1 cellular context compared by ENCODE assay signal in genomic region chr6:3195695-3196497, GRCh38.
A peak's percentile ranks its signal among the peaks of the same experiment; 100 is the strongest.
TF ChIP-seq lines count a peak whose summit lies in the region.

No MANE protein-coding gene starts in this region.

TF ChIP-seq in HepG2, 621 proteins besides CTCF, POLR2A, EP300 and RAD21 (continued from another document and continues in another):
- TF ChIP-seq TERF1 (CRISPR knock-in tag; IDR thresholded peaks at IDR 0.05): no peak
- no peak for TF ChIP-seq ZNF282 (IDR thresholded peaks at IDR 0.05; ENCODE audit: partially characterized antibody)
- TF ChIP-seq ZNF34 (CRISPR knock-in tag; IDR thresholded peaks at IDR 0.05; ENCODE audit: borderline replicate concordance): 0 out of 2 replicates have a peak, but pooled peaks have one; percentile 45
- TF ChIP-seq ETV6 (CRISPR knock-in tag; conservative IDR thresholded peaks at IDR 0.05): 0 out of 2 replicates have a peak, but pooled peaks have one; percentile 35
- TF ChIP-seq PHF8 (CRISPR knock-in tag; IDR thresholded peaks at IDR 0.05): peak; percentile 63
- TF ChIP-seq GABPA (IDR thresholded peaks at IDR 0.05; ENCODE audit: low read depth, low read length): no peak
- TF ChIP-seq GABPA (CRISPR knock-in tag; IDR thresholded peaks at IDR 0.05; ENCODE audit: low read depth): peak; percentile 79
- TF ChIP-seq YEATS4 (CRISPR knock-in tag; IDR thresholded peaks at IDR 0.05; ENCODE audit: borderline replicate concordance): peak; percentile 37
- TF ChIP-seq FOXP1 (IDR thresholded peaks at IDR 0.05): no peak
- 0 out of 2 replicates have a peak, but pooled peaks have one; percentile 18 for TF ChIP-seq FOXP1 (CRISPR knock-in tag; IDR thresholded peaks at IDR 0.05)
- no peak for TF ChIP-seq ZNF749 (CRISPR knock-in tag; IDR thresholded peaks at IDR 0.05; ENCODE audit: borderline replicate concordance)
- TF ChIP-seq SNAPC4 (CRISPR knock-in tag; IDR thresholded peaks at IDR 0.05): no peak
- TF ChIP-seq ZNF451 (CRISPR knock-in tag; IDR thresholded peaks at IDR 0.05): no peak
- no peak for TF ChIP-seq ZNF143 (CRISPR knock-in tag; IDR thresholded peaks at IDR 0.05)
- no peak for TF ChIP-seq NFAT5 (CRISPR knock-in tag; IDR thresholded peaks at IDR 0.05)
- TF ChIP-seq KLF16 (CRISPR knock-in tag; IDR thresholded peaks at IDR 0.05): 0 out of 4 replicates have a peak, but pooled peaks of 1 of the 2 experiments have one; percentile 68
- peak; percentile 71; the same call in 1 of the 2 replicates for TF ChIP-seq ZNF607 (CRISPR knock-in tag; IDR thresholded peaks at IDR 0.05; ENCODE audit: borderline replicate concordance)
- TF ChIP-seq, protein P1, sequence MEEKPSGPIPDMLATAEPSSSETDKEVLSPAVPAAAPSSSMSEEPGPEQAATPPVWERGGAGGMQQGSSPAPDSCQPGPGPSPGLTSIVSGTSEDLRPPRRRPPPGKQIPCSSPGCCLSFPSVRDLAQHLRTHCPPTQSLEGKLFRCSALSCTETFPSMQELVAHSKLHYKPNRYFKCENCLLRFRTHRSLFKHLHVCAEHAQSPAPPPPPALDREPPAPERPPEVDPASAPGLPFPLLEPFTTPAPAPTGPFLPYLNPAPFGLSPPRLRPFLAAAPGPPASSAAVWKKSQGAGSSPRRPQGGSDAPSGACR (CRISPR knock-in tag; IDR thresholded peaks at IDR 0.05): no peak
- peak; percentile 40; the same call in 1 of the 2 replicates for TF ChIP-seq TSC22D2 (CRISPR knock-in tag; IDR thresholded peaks at IDR 0.05; ENCODE audit: borderline replicate concordance)
- peak; percentile 54; the same call in 1 of the 2 replicates for TF ChIP-seq GATAD2A (CRISPR knock-in tag; IDR thresholded peaks at IDR 0.05)
- TF ChIP-seq ZNF264 (CRISPR knock-in tag; IDR thresholded peaks at IDR 0.05): peak; percentile 45; the same call in 1 of the 2 replicates
- peak; percentile 78 for TF ChIP-seq ZFX (CRISPR knock-in tag; IDR thresholded peaks at IDR 0.05; ENCODE audit: low read depth)
- peak; percentile 39; the same call in 1 of the 2 replicates for TF ChIP-seq NR2C2 (CRISPR knock-in tag; IDR thresholded peaks at IDR 0.05; ENCODE audit: borderline replicate concordance)
- peak; percentile 95 for TF ChIP-seq ZNF317 (CRISPR knock-in tag; IDR thresholded peaks at IDR 0.05)
- TF ChIP-seq ZSCAN22 (CRISPR knock-in tag; IDR thresholded peaks at IDR 0.05): no peak
- 0 out of 2 replicates have a peak, but pooled peaks have one; percentile 49 for TF ChIP-seq KAT7 (CRISPR knock-in tag; IDR thresholded peaks at IDR 0.05; ENCODE audit: borderline replicate concordance)
- no peak for TF ChIP-seq ZNF552 (CRISPR knock-in tag; IDR thresholded peaks at IDR 0.05; ENCODE audit: borderline replicate concordance)
- no peak for TF ChIP-seq E2F2 (CRISPR knock-in tag; IDR thresholded peaks at IDR 0.05; ENCODE audit: borderline replicate concordance)
- TF ChIP-seq ZSCAN9 (CRISPR knock-in tag; IDR thresholded peaks at IDR 0.05; ENCODE audit: borderline replicate concordance): 0 out of 2 replicates have a peak, but pooled peaks have one; percentile 45
- peak; percentile 77 for TF ChIP-seq THAP11 (CRISPR knock-in tag; IDR thresholded peaks at IDR 0.05)
- peak; percentile 30; the same call in 1 of the 2 replicates for TF ChIP-seq PPARG (CRISPR knock-in tag; conservative IDR thresholded peaks at IDR 0.05)
- peak; percentile 64; the same call in 1 of the 2 replicates for TF ChIP-seq HDAC1 (CRISPR knock-in tag; IDR thresholded peaks at IDR 0.05)
- TF ChIP-seq SIN3A (IDR thresholded peaks at IDR 0.05; ENCODE audit: borderline replicate concordance, low read depth, low read length): peak; percentile 81; the same call in 1 of the 2 replicates
- TF ChIP-seq, protein P2, sequence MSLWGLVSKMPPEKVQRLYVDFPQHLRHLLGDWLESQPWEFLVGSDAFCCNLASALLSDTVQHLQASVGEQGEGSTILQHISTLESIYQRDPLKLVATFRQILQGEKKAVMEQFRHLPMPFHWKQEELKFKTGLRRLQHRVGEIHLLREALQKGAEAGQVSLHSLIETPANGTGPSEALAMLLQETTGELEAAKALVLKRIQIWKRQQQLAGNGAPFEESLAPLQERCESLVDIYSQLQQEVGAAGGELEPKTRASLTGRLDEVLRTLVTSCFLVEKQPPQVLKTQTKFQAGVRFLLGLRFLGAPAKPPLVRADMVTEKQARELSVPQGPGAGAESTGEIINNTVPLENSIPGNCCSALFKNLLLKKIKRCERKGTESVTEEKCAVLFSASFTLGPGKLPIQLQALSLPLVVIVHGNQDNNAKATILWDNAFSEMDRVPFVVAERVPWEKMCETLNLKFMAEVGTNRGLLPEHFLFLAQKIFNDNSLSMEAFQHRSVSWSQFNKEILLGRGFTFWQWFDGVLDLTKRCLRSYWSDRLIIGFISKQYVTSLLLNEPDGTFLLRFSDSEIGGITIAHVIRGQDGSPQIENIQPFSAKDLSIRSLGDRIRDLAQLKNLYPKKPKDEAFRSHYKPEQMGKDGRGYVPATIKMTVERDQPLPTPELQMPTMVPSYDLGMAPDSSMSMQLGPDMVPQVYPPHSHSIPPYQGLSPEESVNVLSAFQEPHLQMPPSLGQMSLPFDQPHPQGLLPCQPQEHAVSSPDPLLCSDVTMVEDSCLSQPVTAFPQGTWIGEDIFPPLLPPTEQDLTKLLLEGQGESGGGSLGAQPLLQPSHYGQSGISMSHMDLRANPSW (CRISPR knock-in tag; IDR thresholded peaks at IDR 0.05; ENCODE audit: borderline replicate concordance): 0 out of 2 replicates have a peak, but pooled peaks have one; percentile 16
- no peak for TF ChIP-seq TCF7L2 (IDR thresholded peaks at IDR 0.05; ENCODE audit: low read depth, low read length)
- TF ChIP-seq BHLHE40 (IDR thresholded peaks at IDR 0.05; ENCODE audit: low read length): no peak
- no peak for TF ChIP-seq ZNF235 (CRISPR knock-in tag; IDR thresholded peaks at IDR 0.05; ENCODE audit: borderline replicate concordance)
- peak; percentile 30; the same call in 1 of the 2 replicates for TF ChIP-seq ZMYM3 (CRISPR knock-in tag; IDR thresholded peaks at IDR 0.05)
- peak; percentile 73; the same call in 1 of the 2 replicates for TF ChIP-seq BCL3 (CRISPR knock-in tag; IDR thresholded peaks at IDR 0.05)
- TF ChIP-seq, protein P3, sequence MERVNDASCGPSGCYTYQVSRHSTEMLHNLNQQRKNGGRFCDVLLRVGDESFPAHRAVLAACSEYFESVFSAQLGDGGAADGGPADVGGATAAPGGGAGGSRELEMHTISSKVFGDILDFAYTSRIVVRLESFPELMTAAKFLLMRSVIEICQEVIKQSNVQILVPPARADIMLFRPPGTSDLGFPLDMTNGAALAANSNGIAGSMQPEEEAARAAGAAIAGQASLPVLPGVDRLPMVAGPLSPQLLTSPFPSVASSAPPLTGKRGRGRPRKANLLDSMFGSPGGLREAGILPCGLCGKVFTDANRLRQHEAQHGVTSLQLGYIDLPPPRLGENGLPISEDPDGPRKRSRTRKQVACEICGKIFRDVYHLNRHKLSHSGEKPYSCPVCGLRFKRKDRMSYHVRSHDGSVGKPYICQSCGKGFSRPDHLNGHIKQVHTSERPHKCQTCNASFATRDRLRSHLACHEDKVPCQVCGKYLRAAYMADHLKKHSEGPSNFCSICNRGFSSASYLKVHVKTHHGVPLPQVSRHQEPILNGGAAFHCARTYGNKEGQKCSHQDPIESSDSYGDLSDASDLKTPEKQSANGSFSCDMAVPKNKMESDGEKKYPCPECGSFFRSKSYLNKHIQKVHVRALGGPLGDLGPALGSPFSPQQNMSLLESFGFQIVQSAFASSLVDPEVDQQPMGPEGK (CRISPR knock-in tag; IDR thresholded peaks at IDR 0.05): peak; percentile 83
